22 cellular contexts compared by ENCODE assay signal in genomic region chr6:227812-228338, GRCh38.
DNase-seq lines count a peak whose midpoint lies in the region; ATAC-seq, FAIRE-seq and TF ChIP-seq lines count a peak whose summit lies in the region.
"Had no signal": no experiment of that assay in that cellular context is flagged by ENCODE, and none has a peak within 500 bp of the region (broad histone marks: within the 10 kb centered on the region; RNA-seq: fewer than 3 reads in every experiment).

No MANE protein-coding gene starts in this region.

- no peaks in the 10 kb centered on the region for H3K36me3 ChIP-seq in body of pancreas (replicated peaks in 1 of 2; ENCODE audit: insufficient read depth in 1 of 2, low read depth in 2 of 2)
- H3K36me3 ChIP-seq in brain microvascular endothelial cell (replicated peaks), result no peaks in the 10 kb centered on the region
- H3K36me3 ChIP-seq: adrenal gland, heart left ventricle, lower lobe of right lung, thyroid gland had no signal

- no peaks in the 10 kb centered on the region for H3K9me3 ChIP-seq in body of pancreas
- H3K9me3 ChIP-seq: adrenal gland, heart left ventricle, lower lobe of right lung, thyroid gland had no signal

- no peak for TF ChIP-seq POLR2A in body of pancreas (IDR thresholded peaks at IDR 0.05)

- H3K27ac ChIP-seq in body of pancreas, result no peak overlapping the region
- H3K27ac ChIP-seq in brain microvascular endothelial cell, result no peak overlapping the region
- H3K27ac ChIP-seq: adrenal gland, heart left ventricle, HL-60, lower lobe of right lung, thyroid gland had no signal

- H3K4me3 ChIP-seq in GM12865 (ENCODE audit: low read depth, low read length), result peak overlapping the region; percentile 2; the same call in 1 of the 2 replicates
- no peak overlapping the region for H3K4me3 ChIP-seq in body of pancreas
- no peak overlapping the region for H3K4me3 ChIP-seq in brain microvascular endothelial cell (ENCODE audit: low read depth, low read length)
- H3K4me3 ChIP-seq: adrenal gland, heart left ventricle, lower lobe of right lung, thyroid gland had no signal

- TF ChIP-seq CTCF in GM12865 (IDR thresholded peaks at IDR 0.05; ENCODE audit: insufficient read depth, low read depth, low read length, missing control alignments) (no peak), body of pancreas (IDR thresholded peaks at IDR 0.05) (no peak), brain microvascular endothelial cell (IDR thresholded peaks at IDR 0.05; ENCODE audit: low read depth, low read length, missing control alignments) (no peak)

- ATAC-seq in GM18909 (IDR thresholded peaks at IDR 0.05; ENCODE audit: poor library complexity, unreplicated experiment) (peak; percentile 24), HG02938 (IDR thresholded peaks at IDR 0.05; ENCODE audit: unreplicated experiment) (peak; percentile 21), body of pancreas (peak; percentile 47), HG02623 (IDR thresholded peaks at IDR 0.05; ENCODE audit: unreplicated experiment) (no peak)
- ATAC-seq: Right ventricle myocardium inferior, T-cell had no signal

- WGBS in body of pancreas, 2 donors, result 37 to 39% methylated on average over 9 of the region's 9 CpGs

- FAIRE-seq in GM19239 (lab: Jason Lieb, UNC), result no peak
- FAIRE-seq: G401.6, H54 had no signal

- peak; percentile 95 for DNase-seq in GM12865 (ENCODE audit: low read depth)
- DNase-seq in body of pancreas, result peak in 3 of 4 donors; percentile 27 to 54 (median 36)
- DNase-seq in GM19239 (ENCODE audit: insufficient read length, low spot score), result no peak
- no peak for DNase-seq in brain microvascular endothelial cell
- DNase-seq in GM03348 (ENCODE audit: low spot score), result no peak
- DNase-seq: activated CD4-positive, alpha-beta memory T cell treated with anti-CD3 and anti-CD28 coated beads, Interleukin-2, amount 10 ng/mL, durations not matched to agents 7 days and 5 days; central memory CD4-positive, alpha-beta T cell; effector memory CD4-positive, alpha-beta T cell; heart left ventricle; lower lobe of right lung; NCI-H187 treated with DMSO at 0.1 percent for 48 hours; NCI-H510A; T-cell; thyroid gland had no signal

- H3K27me3 ChIP-seq in body of pancreas (no peaks in the 10 kb centered on the region), brain microvascular endothelial cell (replicated peaks) (peaks cover 3% of the 10 kb centered on the region)
- H3K27me3 ChIP-seq: adrenal gland, heart left ventricle, thyroid gland had no signal

- intact Hi-C loops in body of pancreas (cut with DNase I), result no loop called here

- no peaks in the 10 kb centered on the region for H3K4me1 ChIP-seq in body of pancreas
- H3K4me1 ChIP-seq: adrenal gland, thyroid gland had no signal

- in situ Hi-C loops in brain microvascular endothelial cell (cut with HindIII; ENCODE audit: low pct_ligation_motif_present, low sequenced_read_pairs), result no loop called here

Comparison
In these comparisons a context has a peak if more than half of its experiments do, and no peak if none do; other contexts are left out.
1. DNase-seq: peak in GM12865 (single experiment) and body of pancreas (3 of 4); none in GM19239 (single experiment), brain microvascular endothelial cell (single experiment) and GM03348 (single experiment).